Comparison of ENCODE assay signal across 16 cellular contexts in the genomic region with DNA sequence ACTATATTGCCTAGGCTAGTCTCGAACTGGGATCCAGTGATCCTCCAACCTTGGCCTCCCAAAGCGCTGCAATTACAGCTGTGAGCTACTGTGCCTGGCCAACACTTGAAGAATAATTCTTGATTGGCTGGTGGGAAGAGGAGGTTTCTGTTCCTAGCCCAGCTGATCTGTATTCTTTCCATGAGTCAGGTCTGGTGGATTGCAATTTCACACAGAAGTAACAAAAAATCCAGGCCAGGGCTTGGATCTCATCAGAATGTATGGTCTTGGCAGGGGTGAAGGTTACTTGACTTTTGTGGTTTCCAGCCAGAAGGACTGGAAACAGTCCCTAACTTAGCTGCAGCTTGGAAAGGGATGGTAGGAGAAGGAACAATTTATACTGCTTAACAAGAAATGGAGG. TPM values are rescaled to one million over a fixed set of nuclear protein-coding genes. Genes with fewer than 3 reads are reported as not detected.
DNase-seq lines count a peak whose midpoint lies in the region; ATAC-seq and TF ChIP-seq lines count a peak whose summit lies in the region.
"Had no signal": no experiment of that assay in that cellular context is flagged by ENCODE, and none has a peak within 500 bp of the region (broad histone marks: within the 10 kb centered on the region; RNA-seq: fewer than 3 reads in every experiment).

No MANE protein-coding gene starts in this region.

- no peak overlapping the region for H3K4me3 Mint-ChIP-seq in HFFc6
- H3K4me3 Mint-ChIP-seq: CD8-positive, alpha-beta memory T cell; memory B cell had no signal

- in situ Hi-C loops in astrocyte of the spinal cord (cut with HindIII; ENCODE audit: low sequenced_read_pairs), result no loop called here

- no peaks in the 10 kb centered on the region for H3K27me3 ChIP-seq in hepatocyte
- no peaks in the 10 kb centered on the region for H3K27me3 ChIP-seq in SJCRH30
- H3K27me3 ChIP-seq: esophagus squamous epithelium, tibial artery had no signal

- H3K4me1 ChIP-seq in hepatocyte (ENCODE audit: insufficient read depth), result peaks cover 7% of the 10 kb centered on the region
- H3K4me1 ChIP-seq in urinary bladder (ENCODE audit: insufficient read depth), result no peaks in the 10 kb centered on the region
- H3K4me1 ChIP-seq in SJCRH30, result no peaks in the 10 kb centered on the region

- no peaks in the 10 kb centered on the region for H3K79me2 ChIP-seq in hepatocyte

- WGBS in hepatocyte (ENCODE audit: low lambda C conversion rate, missing lambda C conversion rate), result 100% methylated on average over 2 of the region's 2 CpGs
- 75% methylated on average over 2 of the region's 2 CpGs for WGBS in urinary bladder

- H3K9me3 Mint-ChIP-seq in HFFc6, result no peaks in the 10 kb centered on the region
- H3K9me3 Mint-ChIP-seq: CD8-positive, alpha-beta memory T cell; memory B cell had no signal

- H2AFZ ChIP-seq in hepatocyte, result no peak overlapping the region

- no peak overlapping the region for H3K4me2 ChIP-seq in hepatocyte

- peaks cover 8% of the 10 kb centered on the region for H3K27me3 Mint-ChIP-seq in HFFc6 (ENCODE audit: insufficient read depth)
- H3K27me3 Mint-ChIP-seq: CD8-positive, alpha-beta memory T cell; memory B cell had no signal

- H3K4me1 Mint-ChIP-seq in HFFc6 (ENCODE audit: low read depth), result peaks cover 20% of the 10 kb centered on the region

- ATAC-seq in HG03175 (IDR thresholded peaks at IDR 0.05; ENCODE audit: unreplicated experiment), result no peak
- no peak for ATAC-seq in HG02623 (IDR thresholded peaks at IDR 0.05; ENCODE audit: unreplicated experiment)

- no peaks in the 10 kb centered on the region for H3K9me2 ChIP-seq in hepatocyte (replicated peaks; ENCODE audit: insufficient read depth)

- no peak for TF ChIP-seq CTCF in HFFc6 (IDR thresholded peaks at IDR 0.05)
- no peak for TF ChIP-seq CTCF in astrocyte of the spinal cord (IDR thresholded peaks at IDR 0.05; ENCODE audit: low read depth, low read length)
- no peak for TF ChIP-seq CTCF in hepatocyte (IDR thresholded peaks at IDR 0.05; ENCODE audit: poor library complexity)

- H3K4me3 ChIP-seq in astrocyte of the spinal cord (ENCODE audit: low read depth, low read length), result no peak overlapping the region
- H3K4me3 ChIP-seq in hepatocyte, result no peak overlapping the region
- H3K4me3 ChIP-seq in urinary bladder (ENCODE audit: low read depth, low read length), result no peak overlapping the region
- H3K4me3 ChIP-seq in SJCRH30, result no peak overlapping the region
- H3K4me3 ChIP-seq: esophagus squamous epithelium, tibial artery had no signal

- DNase-seq in HFFc6 (peak; percentile 74), astrocyte of the spinal cord (ENCODE audit: low read depth, low spot score) (peak; percentile 93), hepatocyte (ENCODE audit: low spot score) (peak; percentile 26), COLO829 (ENCODE audit: low spot score) (no peak), SJCRH30 (no peak)
- DNase-seq: CD8-positive, alpha-beta memory T cell; dermis blood vessel endothelial cell; esophagus squamous epithelium; H7; NCI-H2081; SW 1271; tibial artery had no signal

- no peaks in the 10 kb centered on the region for H3K36me3 Mint-ChIP-seq in HFFc6 (ENCODE audit: low read depth)
- H3K36me3 Mint-ChIP-seq: memory B cell had no signal

- no peaks in the 10 kb centered on the region for H3K36me3 ChIP-seq in hepatocyte (replicated peaks; ENCODE audit: insufficient read depth, low read depth)
- no peaks in the 10 kb centered on the region for H3K36me3 ChIP-seq in urinary bladder (ENCODE audit: insufficient read depth)
- H3K36me3 ChIP-seq in SJCRH30, result no peaks in the 10 kb centered on the region
- H3K36me3 ChIP-seq: esophagus squamous epithelium, tibial artery had no signal

- H4K20me1 ChIP-seq in hepatocyte (ENCODE audit: insufficient read depth, poor library complexity, severe bottlenecking), result no peaks in the 10 kb centered on the region

- H3K27ac ChIP-seq in hepatocyte (no peak overlapping the region), urinary bladder (ENCODE audit: low read depth) (peak overlapping the region; percentile 18), SJCRH30 (no peak overlapping the region)
- H3K27ac ChIP-seq: esophagus squamous epithelium, tibial artery had no signal

- H3K9me3 ChIP-seq in hepatocyte (ENCODE audit: low read depth) (no peaks in the 10 kb centered on the region), SJCRH30 (replicated peaks) (no peaks in the 10 kb centered on the region; the same call in 1 of the 2 replicates)
- H3K9me3 ChIP-seq: esophagus squamous epithelium, tibial artery had no signal

- peak overlapping the region; percentile 35 for H3K27ac Mint-ChIP-seq in HFFc6
- H3K27ac Mint-ChIP-seq: CD8-positive, alpha-beta memory T cell; memory B cell had no signal

RNA-seq across cellular contexts. Expression of a gene that starts 5.1 kb away (rescaled TPM):
- 100 to 1,000 TPM; 171 to 207 (median 200) TPM for total RNA-seq in HFFc6 (2021; fragmentation: NEBNext Ultra II Directional; extraction: Animal tissue kit (Norgen Biotek cat#: 25700))
- total RNA-seq in hepatocyte (149 and 171 TPM in 2 replicates), urinary bladder (385 TPM)
- polyA plus RNA-seq in hepatocyte (115 and 118 TPM in 2 replicates), urinary bladder (186 TPM)
- total RNA-seq in SJCRH30 (2014; rRNA removed; shearing (Covaris generic)), result 244 and 283 TPM in 2 replicates

RNA-seq across cellular contexts. Expression of a gene that starts 59.7 kb away (rescaled TPM):
- total RNA-seq in HFFc6 (2021; fragmentation: NEBNext Ultra II Directional; extraction: Animal tissue kit (Norgen Biotek cat#: 25700)), result 10 to 100 TPM; 12.0 to 15.9 (median 13.2) TPM
- total RNA-seq in hepatocyte (0.36 and 0.53 TPM in 2 replicates), urinary bladder (not detected)
- polyA plus RNA-seq in hepatocyte (0.71 and 1.1 TPM in 2 replicates), urinary bladder (0.10 TPM)
- 8.4 and 10.7 TPM in 2 replicates for total RNA-seq in SJCRH30 (2014; rRNA removed; shearing (Covaris generic))
- polyA plus RNA-seq: CD8-positive, alpha-beta memory T cell had no signal

Comparison
In these comparisons a context has a peak if more than half of its experiments do, and no peak if none do; other contexts are left out.
1. DNase-seq: peak in HFFc6 (single experiment), astrocyte of the spinal cord (single experiment) and hepatocyte (single experiment); none in COLO829 (single experiment) and SJCRH30 (0 of 2).